8 cellular contexts compared by ENCODE assay signal in the genomic region with DNA sequence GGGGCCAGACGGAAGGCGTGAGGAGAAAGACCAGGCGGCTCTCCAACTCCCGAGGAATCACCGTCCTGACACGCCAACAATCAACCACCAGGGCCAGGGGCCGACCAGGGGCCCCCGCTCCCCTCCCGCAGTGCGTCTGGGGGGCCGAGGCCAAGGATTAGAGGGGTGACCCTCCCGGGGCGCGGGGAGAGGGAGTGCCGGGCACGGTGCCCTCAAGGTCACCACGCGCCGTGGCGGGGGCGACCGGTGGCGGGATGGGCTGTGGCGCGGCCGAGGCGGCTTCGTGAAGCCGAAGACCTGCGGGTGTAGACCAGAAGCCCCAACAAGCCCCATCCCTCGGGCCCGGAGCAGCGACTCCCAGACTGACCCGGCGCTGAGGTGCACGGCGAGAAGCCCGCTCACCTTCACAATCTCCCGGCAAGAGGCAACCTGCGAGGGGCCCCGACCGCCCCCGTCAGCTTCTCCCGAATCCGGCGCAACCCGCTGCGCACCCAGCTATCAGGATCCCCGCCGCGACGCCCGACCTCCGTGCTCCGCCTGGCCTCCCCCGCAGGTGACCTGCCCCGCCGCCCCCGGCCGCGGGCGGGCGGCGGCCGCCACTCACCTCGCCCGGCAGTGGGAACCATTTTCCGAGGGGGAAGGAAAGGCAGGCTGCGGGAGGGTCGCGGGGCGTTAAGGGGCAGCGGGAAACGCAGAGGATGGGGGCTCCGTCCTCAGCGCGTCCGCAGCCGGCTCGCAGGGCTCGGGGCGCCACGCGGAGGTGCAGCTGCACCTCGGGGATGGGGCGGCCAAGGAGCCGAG. TPM values are rescaled to one million over a fixed set of nuclear protein-coding genes. Genes with fewer than 3 reads are reported as not detected.
DNase-seq lines count a peak whose midpoint lies in the region; ATAC-seq and TF ChIP-seq lines count a peak whose summit lies in the region.

No MANE protein-coding gene starts in this region.

- POLR2A ChIA-PET in HCT116 (lab: Charles Lee): interaction anchor here (1.3 to 2.6 kb wide), 4 partner anchors 9 to 49 kb away, joined by 3 to 11 read pairs (median 4); no protein-coding TSS in a partner anchor

- no TSS peak for BruUV-seq in HCT116 (replicated peaks; lab: Mats Ljungman, UMichigan)

- no peaks in the 10 kb centered on the region for H3K27me3 Mint-ChIP-seq in activated naive CD8-positive, alpha-beta T cell treated with anti-CD3 and anti-CD28 coated beads for 36 hours

- H4K20me1 ChIP-seq in DND-41 (ENCODE audit: insufficient read depth, low read length): peaks cover 27% of the 10 kb centered on the region
- 0 out of 2 replicates have a peak, but pooled peaks cover 9% of the 10 kb centered on the region for H4K20me1 ChIP-seq in HCT116 (ENCODE audit: insufficient read depth)

- H3K9ac ChIP-seq in DND-41 (ENCODE audit: low read depth, low read length): peak overlapping the region; percentile 93
- H3K9ac ChIP-seq in HCT116 (ENCODE audit: low read length): peak overlapping the region; percentile 83

- H3K9me3 ChIP-seq in DND-41 (ENCODE audit: insufficient read depth, low read length, severe bottlenecking) (no peaks in the 10 kb centered on the region), HCT116 (ENCODE audit: control insufficient read depth in 1 of 2, insufficient read depth in 1 of 2, low read depth in 1 of 2, low read length in 2 of 2) (no peaks in the 10 kb centered on the region), right atrium auricular region (no peaks in the 10 kb centered on the region), sigmoid colon (no peaks in the 10 kb centered on the region)

- H3K9me3 Mint-ChIP-seq in activated naive CD8-positive, alpha-beta T cell treated with anti-CD3 and anti-CD28 coated beads for 36 hours: no peaks in the 10 kb centered on the region

- no peaks in the 10 kb centered on the region for H3K9me2 ChIP-seq in HCT116 (ENCODE audit: insufficient read depth)

- H2AFZ ChIP-seq in DND-41 (ENCODE audit: low read depth, low read length): peak overlapping the region; percentile 95
- no peak overlapping the region for H2AFZ ChIP-seq in HCT116 (ENCODE audit: low read depth, low read length, poor library complexity, severe bottlenecking)

- peaks cover 45% of the 10 kb centered on the region for H3K4me1 Mint-ChIP-seq in activated naive CD8-positive, alpha-beta T cell treated with anti-CD3 and anti-CD28 coated beads for 36 hours

- no peak for TF ChIP-seq RAD21 in HCT116 (IDR thresholded peaks at IDR 0.05; ENCODE audit: low read depth)

- WGBS in sigmoid colon, 2 donors: 0 to 1% methylated on average over 87 of the region's 87 CpGs

- peak overlapping the region; percentile 90 for H3K27ac Mint-ChIP-seq in activated naive CD8-positive, alpha-beta T cell treated with anti-CD3 and anti-CD28 coated beads for 36 hours

- H3K36me3 ChIP-seq in DND-41 (ENCODE audit: insufficient read depth, low read length) (no peaks in the 10 kb centered on the region; the same call in 1 of the 2 replicates), HCT116 (ENCODE audit: control insufficient read depth in 1 of 2, insufficient read depth in 2 of 2, low read length in 2 of 2) (no peaks in the 10 kb centered on the region), right atrium auricular region (no peaks in the 10 kb centered on the region), sigmoid colon (no peaks in the 10 kb centered on the region)

- no peak for TF ChIP-seq EP300 in sigmoid colon (IDR thresholded peaks at IDR 0.05)

- RAD21 ChIA-PET in HCT116 (lab: Charles Lee; ENCODE audit: low non-redundant PET in 1 of 2, low total read pairs in 2 of 2, uncharacterized antibody in 2 of 2, unreplicated experiment in 2 of 2): no interaction called here

- H3K4me3 Mint-ChIP-seq in activated naive CD8-positive, alpha-beta T cell treated with anti-CD3 and anti-CD28 coated beads for 36 hours: peak overlapping the region; percentile 93

- ATAC-seq in DND-41 (ENCODE audit: insufficient read depth, low read depth) (peak; percentile 8), HCT116 (no peak)

- H3K79me2 ChIP-seq in DND-41 (ENCODE audit: insufficient read depth, low read length) (peaks cover 52% of the 10 kb centered on the region), HCT116 (ENCODE audit: insufficient read depth, low read length) (peaks cover 52% of the 10 kb centered on the region)

- peaks cover 15% of the 10 kb centered on the region for H3K27me3 ChIP-seq in DND-41 (ENCODE audit: insufficient read depth, low read length, poor library complexity)
- H3K27me3 ChIP-seq in HCT116 (ENCODE audit: insufficient read depth, low read length): no peaks in the 10 kb centered on the region
- no peaks in the 10 kb centered on the region for H3K27me3 ChIP-seq in right atrium auricular region
- no peaks in the 10 kb centered on the region for H3K27me3 ChIP-seq in sigmoid colon

- no peak for TF ChIP-seq POLR2A in HCT116 (IDR thresholded peaks at IDR 0.05; ENCODE audit: borderline replicate concordance, extremely low read depth, insufficient read depth, insufficient read length)
- TF ChIP-seq POLR2A in sigmoid colon (IDR thresholded peaks at IDR 0.05): peak; percentile 55 to 80

- H3K4me3 ChIP-seq in DND-41 (ENCODE audit: low read depth in 1 of 2, low read length in 2 of 2): peak overlapping the region; percentile 70 to 91
- peak overlapping the region; percentile 70 to 76 for H3K4me3 ChIP-seq in HCT116 (replicated peaks in 1 of 2; ENCODE audit: low read depth in 1 of 2, low read length in 2 of 2)
- H3K4me3 ChIP-seq in right atrium auricular region: peak overlapping the region; percentile 91 to 93
- peak overlapping the region; percentile 87 to 95 (median 90) for H3K4me3 ChIP-seq in sigmoid colon

- TF ChIP-seq CTCF in DND-41 (IDR thresholded peaks at IDR 0.05; ENCODE audit: borderline replicate concordance, extremely low read depth, low read length, poor library complexity, severe bottlenecking): peak; percentile 29
- no peak for TF ChIP-seq CTCF in HCT116 (IDR thresholded peaks at IDR 0.05 in 2 of 3, conservative IDR thresholded peaks at IDR 0.05 in 1 of 3; ENCODE audit: borderline replicate concordance in 1 of 3, insufficient read depth in 1 of 3, low read depth in 2 of 3, low read length in 2 of 3)
- TF ChIP-seq CTCF in right atrium auricular region (IDR thresholded peaks at IDR 0.05): no peak
- peak in 1 of 4 experiments; percentile 44 for TF ChIP-seq CTCF in sigmoid colon (IDR thresholded peaks at IDR 0.05)

- H3K27ac ChIP-seq in DND-41 (ENCODE audit: low read length) (peak overlapping the region; percentile 90), HCT116 (ENCODE audit: low read depth, low read length) (peak overlapping the region; percentile 96), right atrium auricular region (peak overlapping the region; percentile 97 to 99), sigmoid colon (peak overlapping the region; percentile 97 to 100 (median 98))

- H3K4me2 ChIP-seq in DND-41 (ENCODE audit: insufficient read depth, low read length): peak overlapping the region; percentile 98
- H3K4me2 ChIP-seq in HCT116 (ENCODE audit: low read length): peak overlapping the region; percentile 97

- peak; percentile 47 for DNase-seq in DND-41
- DNase-seq in HCT116 (ENCODE audit: low read depth, low spot score): no peak
- DNase-seq in RPMI7951 (ENCODE audit: low read depth): peak; percentile 17
- peak; percentile 54 for DNase-seq in activated naive CD8-positive, alpha-beta T cell treated with anti-CD3 and anti-CD28 coated beads for 36 hours
- DNase-seq in right atrium auricular region (ENCODE audit: low spot score): no peak
- peak; percentile 79 for DNase-seq in sigmoid colon
- no peak for DNase-seq in LoVo (ENCODE audit: low spot score)
- no peak for DNase-seq in NCI-H446 treated with DMSO at 0.1 percent for 48 hours (lab: John Stamatoyannopoulos, UW)

- peaks cover 2% of the 10 kb centered on the region for H3K36me3 Mint-ChIP-seq in activated naive CD8-positive, alpha-beta T cell treated with anti-CD3 and anti-CD28 coated beads for 36 hours

- peaks cover 28% of the 10 kb centered on the region for H3K4me1 ChIP-seq in DND-41 (ENCODE audit: insufficient read depth, low read length)
- H3K4me1 ChIP-seq in HCT116 (ENCODE audit: control insufficient read depth in 1 of 2, insufficient read depth in 2 of 2, low read length in 2 of 2): peaks cover 3 to 29% of the 10 kb centered on the region in 2 experiments; a peak in 3 of 4 replicates
- H3K4me1 ChIP-seq in right atrium auricular region: peaks cover 0 to 12% of the 10 kb centered on the region in 2 donors
- peaks cover 0 to 23% (median 11%) of the 10 kb centered on the region in 4 donors for H3K4me1 ChIP-seq in sigmoid colon

- CTCF ChIA-PET in HCT116 (lab: Charles Lee): interaction anchor here (1.2 to 1.3 kb wide), 2 partner anchors 8 to 164 kb away, joined by 3 to 4 read pairs; no protein-coding TSS in a partner anchor

- intact Hi-C loops in HCT116 (cut with micrococcal nuclease): loop anchor here (2.0 to 10.0 kb wide), 2 partner anchors 257 to 383 kb away; no protein-coding TSS in a partner anchor
- intact Hi-C loops in sigmoid colon (cut with DNase I): loop anchor here (5.0 to 10.0 kb wide), 4 partner anchors 239 to 1147 kb away; a partner anchor contains a TSS

TF ChIP-seq in HCT116, 20 proteins besides CTCF, POLR2A, EP300 and RAD21:
- no peak for TF ChIP-seq ZFX (IDR thresholded peaks at IDR 0.05)
- TF ChIP-seq, protein P1, sequence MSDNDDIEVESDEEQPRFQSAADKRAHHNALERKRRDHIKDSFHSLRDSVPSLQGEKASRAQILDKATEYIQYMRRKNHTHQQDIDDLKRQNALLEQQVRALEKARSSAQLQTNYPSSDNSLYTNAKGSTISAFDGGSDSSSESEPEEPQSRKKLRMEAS (IDR thresholded peaks at IDR 0.05): no peak
- TF ChIP-seq EGR1 (IDR thresholded peaks at IDR 0.05; ENCODE audit: low read depth): 0 out of 2 replicates have a peak, but pooled peaks have one; percentile 39
TF ChIP-seq in HCT116: peak in this region for 1.

RNA-seq across cellular contexts. Expression of a gene that starts 0.4 kb away (rescaled TPM):
- total RNA-seq in HCT116 (2021; ENCODE audit: unreplicated experiment) (62.4 TPM), right atrium auricular region (10 to 100 TPM; 14.9 to 18.5 TPM), sigmoid colon (10 to 100 TPM; 27.6 to 39.1 (median 34.4) TPM)
- 18.0 and 22.5 TPM in 2 replicates for polyA plus RNA-seq in HCT116 (2012)
- total RNA-seq in RPMI7951 (2014; rRNA removed; shearing (Covaris generic)): 91.2 and 97.9 TPM in 2 replicates
- total RNA-seq in activated naive CD8-positive, alpha-beta T cell treated with anti-CD3 and anti-CD28 coated beads for 36 hours: 10 to 100 TPM; 25.7 to 27.7 TPM
- 10 to 100 TPM in 1 of 3 donors, 1 to 10 TPM in 2; 4.8 to 21.4 (median 5.5) TPM for polyA plus RNA-seq in sigmoid colon

Comparison
In these comparisons a context has a peak if more than half of its experiments do, and no peak if none do; other contexts are left out.
1. DNase-seq: peak in DND-41 (single experiment), RPMI7951 (single experiment), activated naive CD8-positive, alpha-beta T cell treated with anti-CD3 and anti-CD28 coated beads for 36 hours (single experiment) and sigmoid colon (single experiment); none in HCT116 (single experiment), right atrium auricular region (single experiment), LoVo (single experiment) and NCI-H446 treated with DMSO at 0.1 percent for 48 hours (single experiment).
2. Peak in every context shown above with its lines, with median percentiles within 50 percentile points of each other: H3K27ac ChIP-seq and H3K4me3 ChIP-seq.